ENCODE assay signal across 9 cellular contexts in genomic region chr15:52013151-52013791, GRCh38. TPM values are rescaled to one million over a fixed set of nuclear protein-coding genes. Genes with fewer than 3 reads are reported as not detected.
A peak's percentile ranks its signal among the peaks of the same experiment; 100 is the strongest.
DNase-seq lines count a peak whose midpoint lies in the region.
"Had no signal": no experiment of that assay in that cellular context is flagged by ENCODE, and none has a peak within 500 bp of the region (broad histone marks: within the 10 kb centered on the region; RNA-seq: fewer than 3 reads in every experiment).

No MANE protein-coding gene starts in this region.

- no peak overlapping the region for H3K4me2 ChIP-seq in GM23248 (ENCODE audit: unreplicated experiment)

- H3K4me3 ChIP-seq in GM23248 (no peak overlapping the region), H7 (ENCODE audit: insufficient read depth, low read depth, low read length) (no peak overlapping the region)
- H3K4me3 ChIP-seq: gastrocnemius medialis had no signal

- in situ Hi-C loops in GM23248 (cut with MboI), result no loop called here

- H3K79me2 ChIP-seq in GM23248 (ENCODE audit: insufficient read depth), result no peaks in the 10 kb centered on the region

- WGBS in GM23248 (ENCODE audit: low coverage in 1 of 2, low lambda C conversion rate in 2 of 2, missing lambda C conversion rate in 2 of 2), 2 experiments, result 93 to 98% methylated on average over 3 of the region's 3 CpGs

- H3K4me1 ChIP-seq in GM23248 (ENCODE audit: insufficient read depth), result peaks cover 12% of the 10 kb centered on the region

- peaks cover 24% of the 10 kb centered on the region for H3F3A ChIP-seq in GM23248 (ENCODE audit: insufficient read depth)

- no peaks in the 10 kb centered on the region for H3K9me2 ChIP-seq in GM23248 (ENCODE audit: insufficient read depth)

- H3K9ac ChIP-seq in GM23248, result no peak overlapping the region

- no peaks in the 10 kb centered on the region for H4K20me1 ChIP-seq in GM23248 (ENCODE audit: insufficient read depth)

- no peaks in the 10 kb centered on the region for H3K27me3 ChIP-seq in GM23248 (replicated peaks; ENCODE audit: insufficient read depth)
- H3K27me3 ChIP-seq in H7 (ENCODE audit: control insufficient read depth, insufficient read depth, low read length), result no peaks in the 10 kb centered on the region
- H3K27me3 ChIP-seq: gastrocnemius medialis had no signal

- DNase-seq in Daoy (ENCODE audit: low read depth), result peak; percentile 37
- DNase-seq in GM23248, result peak; percentile 65
- peak; percentile 55 for DNase-seq in OCI-M1 (lab: John Stamatoyannopoulos, UW)
- DNase-seq in epithelial cell of prostate (ENCODE audit: low read depth, low spot score), result no peak
- no peak for DNase-seq in DMS153 (lab: John Stamatoyannopoulos, UW)
- DNase-seq in H7, result no peak
- DNase-seq in COLO829 (ENCODE audit: low spot score), result no peak
- no peak for DNase-seq in substantia nigra (lab: John Stamatoyannopoulos, UW)
- DNase-seq: gastrocnemius medialis had no signal

- H2AFZ ChIP-seq in GM23248, result no peak overlapping the region

- no peaks in the 10 kb centered on the region for H3K9me3 ChIP-seq in GM23248 (ENCODE audit: low read depth)
- H3K9me3 ChIP-seq: gastrocnemius medialis had no signal

- H3K27ac ChIP-seq in GM23248, result peak overlapping the region; percentile 6
- H3K27ac ChIP-seq in epithelial cell of prostate, result peak overlapping the region; percentile 86
- H3K27ac ChIP-seq in substantia nigra (ENCODE audit: low read depth, low read length, poor library complexity, severe bottlenecking), result no peak overlapping the region

- H3K36me3 ChIP-seq in GM23248 (ENCODE audit: low read depth) (no peaks in the 10 kb centered on the region), H7 (replicated peaks; ENCODE audit: control insufficient read depth, insufficient read depth, low read length) (no peaks in the 10 kb centered on the region)
- H3K36me3 ChIP-seq: gastrocnemius medialis had no signal

RNA-seq across cellular contexts. Expression of gene MAPK6, which starts 5.7 kb away (rescaled TPM):
- total RNA-seq in Daoy (2014; rRNA removed; shearing (Covaris generic)), result 113 and 119 TPM in 2 replicates
- 55.4 and 69.3 TPM in 2 replicates for total RNA-seq in GM23248 (2014; rRNA removed; shearing (Covaris generic))
- 36.0 and 36.5 TPM in 2 replicates for polyA plus RNA-seq in GM23248 (2016; fragmentation: Nextera tagmentation; extraction: Ambion mirVana)
- 77.0 and 83.7 TPM in 2 replicates for total RNA-seq in H7 (2014; rRNA removed; shearing (Covaris generic))

RNA-seq across cellular contexts. Expression of gene LEO1, which starts 41.7 kb away (rescaled TPM):
- total RNA-seq in Daoy (2014; rRNA removed; shearing (Covaris generic)), result 126 and 151 TPM in 2 replicates
- 28.1 and 33.6 TPM in 2 replicates for total RNA-seq in GM23248 (2014; rRNA removed; shearing (Covaris generic))
- polyA plus RNA-seq in GM23248 (2016; fragmentation: Nextera tagmentation; extraction: Ambion mirVana), result 34.1 and 36.0 TPM in 2 replicates
- total RNA-seq in H7 (2014; rRNA removed; shearing (Covaris generic)), result 15.1 and 26.9 TPM in 2 replicates

Comparison
In these comparisons a context has a peak if more than half of its experiments do, and no peak if none do; other contexts are left out.
1. DNase-seq: peak in Daoy (single experiment), GM23248 (single experiment) and OCI-M1 (single experiment); none in epithelial cell of prostate (single experiment), DMS153 (single experiment), H7 (single experiment), COLO829 (single experiment) and substantia nigra (0 of 49).